In genomic region chr1:84689514-84690396, GRCh38 we compare ENCODE assay signal across 8 cellular contexts. TPM values are rescaled to one million over a fixed set of nuclear protein-coding genes. Genes with fewer than 3 reads are reported as not detected.
DNase-seq lines count a peak whose midpoint lies in the region; ATAC-seq, FAIRE-seq and TF ChIP-seq lines count a peak whose summit lies in the region.

No MANE protein-coding gene starts in this region.

- H3K27me3 Mint-ChIP-seq in activated T-cell treated with anti-CD3 and anti-CD28 coated beads, Interleukin-2, amount 50 U/mL, for 4 hours (ENCODE audit: low read depth): no peaks in the 10 kb centered on the region

- peak overlapping the region; percentile 66 to 90 (median 72) for H3K4me3 ChIP-seq in pancreas

- no peak for ATAC-seq in activated T-cell treated with anti-CD3 and anti-CD28 coated beads, Interleukin-2, amount 50 U/mL, for 4 hours
- ATAC-seq in Right ventricle myocardium superior (ENCODE audit: poor library complexity) (peak; percentile 48), pancreas (peak; percentile 72 to 84 (median 74))

- peak overlapping the region; percentile 72 to 89 (median 78) for H3K27ac ChIP-seq in pancreas

- intact Hi-C loops in Right ventricle myocardium superior (cut with DNase I): loop anchor here (10.0 kb wide), 1 partner anchor 65 kb away; no protein-coding TSS in a partner anchor
- intact Hi-C loops in pancreas (cut with DNase I): no loop called here

- WGBS in pancreas, 2 donors: 1% methylated on average over 32 to 67 of the region's 67 CpGs

- no peak for TF ChIP-seq CTCF in pancreas (IDR thresholded peaks at IDR 0.05)

- H3K27me3 ChIP-seq in pancreas: no peaks in the 10 kb centered on the region

- H3K9me3 ChIP-seq in pancreas: no peaks in the 10 kb centered on the region

- no peak for FAIRE-seq in pancreas (lab: Jason Lieb, UNC)

- no peaks in the 10 kb centered on the region for H3K36me3 ChIP-seq in pancreas

- H3K36me3 Mint-ChIP-seq in activated T-cell treated with anti-CD3 and anti-CD28 coated beads, Interleukin-2, amount 50 U/mL, for 4 hours (ENCODE audit: insufficient read depth): peaks cover 1% of the 10 kb centered on the region

- peaks cover 0 to 14% (median 8%) of the 10 kb centered on the region in 3 donors for H3K4me1 ChIP-seq in pancreas

- H3K4me3 Mint-ChIP-seq in activated T-cell treated with anti-CD3 and anti-CD28 coated beads, Interleukin-2, amount 50 U/mL, for 4 hours: peak overlapping the region; percentile 75

- no peaks in the 10 kb centered on the region for H3K9me3 Mint-ChIP-seq in activated T-cell treated with anti-CD3 and anti-CD28 coated beads, Interleukin-2, amount 50 U/mL, for 4 hours

- peaks cover 57% of the 10 kb centered on the region for H3K4me1 Mint-ChIP-seq in activated T-cell treated with anti-CD3 and anti-CD28 coated beads, Interleukin-2, amount 50 U/mL, for 4 hours (ENCODE audit: low read depth)

- DNase-seq in activated CD4-positive, alpha-beta T cell treated with anti-CD3 and anti-CD28 coated beads, Interleukin-2, amount 50 U/mL, for 48 hours: peak; percentile 41 to 51
- DNase-seq in activated CD4-positive, alpha-beta T cell treated with anti-CD3 and anti-CD28 coated beads for 48 hours: no peak
- DNase-seq in HCEC 1CT (peak; percentile 71), NCI-H1694 treated with DMSO at 0.1 percent for 48 hours (lab: John Stamatoyannopoulos, UW) (peak; percentile 36), Right ventricle myocardium superior (peak; percentile 70), pancreas (peak in 2 of 6 donors; percentile 61 to 88), islet precursor cell (no peak)
- DNase-seq in activated T-cell treated with anti-CD3 and anti-CD28 coated beads, Interleukin-2, amount 50 U/mL, for 4 hours: no peak

RNA-seq across cellular contexts. Expression of gene SSX2IP, which starts 0.5 kb away (rescaled TPM):
- total RNA-seq in activated T-cell treated with anti-CD3 and anti-CD28 coated beads, Interleukin-2, amount 50 U/mL, for 4 hours: 1 to 10 TPM; 5.7 to 8.7 (median 8.4) TPM
- total RNA-seq in Right ventricle myocardium superior: 10.0 TPM
- total RNA-seq in pancreas: 1 to 10 TPM; 2.7 to 6.7 (median 5.3) TPM
- 10 to 100 TPM in 1 of 2 donors, 1 to 10 TPM in 1; 1.9 to 10.2 TPM for polyA plus RNA-seq in pancreas

Comparison
In these comparisons a context has a peak if more than half of its experiments do, and no peak if none do; other contexts are left out.
1. DNase-seq: peak in activated CD4-positive, alpha-beta T cell treated with anti-CD3 and anti-CD28 coated beads, Interleukin-2, amount 50 U/mL, for 48 hours (2 of 2), HCEC 1CT (single experiment), NCI-H1694 treated with DMSO at 0.1 percent for 48 hours (single experiment) and Right ventricle myocardium superior (single experiment); none in activated CD4-positive, alpha-beta T cell treated with anti-CD3 and anti-CD28 coated beads for 48 hours (single experiment), activated T-cell treated with anti-CD3 and anti-CD28 coated beads, Interleukin-2, amount 50 U/mL, for 4 hours (single experiment) and islet precursor cell (single experiment).
2. ATAC-seq: peak in Right ventricle myocardium superior (single experiment) and pancreas (4 of 4); none in activated T-cell treated with anti-CD3 and anti-CD28 coated beads, Interleukin-2, amount 50 U/mL, for 4 hours (0 of 2).